24 cellular contexts compared by ENCODE assay signal in genomic region chr4:3365871-3366842, GRCh38.
DNase-seq lines count a peak whose midpoint lies in the region; ATAC-seq and TF ChIP-seq lines count a peak whose summit lies in the region.
"Had no signal": no experiment of that assay in that cellular context is flagged by ENCODE, and none has a peak within 500 bp of the region (broad histone marks: within the 10 kb centered on the region; RNA-seq: fewer than 3 reads in every experiment).

No MANE protein-coding gene starts in this region.

- H3K36me3 Mint-ChIP-seq in glutamatergic neuron (ENCODE audit: unreplicated experiment) (no peaks in the 10 kb centered on the region), nephron progenitor cell (ENCODE audit: low read depth) (no peaks in the 10 kb centered on the region)

- no peak for ATAC-seq in GM18517 (IDR thresholded peaks at IDR 0.05; ENCODE audit: unreplicated experiment)
- ATAC-seq: body of pancreas had no signal

- H3K27ac Mint-ChIP-seq in glutamatergic neuron (ENCODE audit: unreplicated experiment): peak overlapping the region; percentile 28
- peak overlapping the region; percentile 78 for H3K27ac Mint-ChIP-seq in nephron progenitor cell
- H3K27ac Mint-ChIP-seq: T-helper 1 cell treated with Interleukin-12 subunit alpha and Interleukin-12 subunit beta and Interleukin-4 antibody, amounts not matched to agents 30 μg/mL and 1 μg/mL, for 36 hours had no signal

- peak overlapping the region; percentile 96 for H3K4me2 ChIP-seq in BLaER1

- TF ChIP-seq CTCF in NB4 (IDR thresholded peaks at IDR 0.05; ENCODE audit: low read depth, low read length): no peak
- TF ChIP-seq CTCF in glutamatergic neuron (IDR thresholded peaks at IDR 0.05; ENCODE audit: partially characterized antibody, unreplicated experiment): no peak
- no peak for TF ChIP-seq CTCF in nephron progenitor cell (IDR thresholded peaks at IDR 0.05)

- H3K9me3 Mint-ChIP-seq in glutamatergic neuron (ENCODE audit: unreplicated experiment): peaks cover 12% of the 10 kb centered on the region
- H3K9me3 Mint-ChIP-seq in nephron progenitor cell: no peaks in the 10 kb centered on the region
- H3K9me3 Mint-ChIP-seq: T-helper 1 cell treated with Interleukin-12 subunit alpha and Interleukin-12 subunit beta and Interleukin-4 antibody, amounts not matched to agents 30 μg/mL and 1 μg/mL, for 36 hours had no signal

- H3K27me3 Mint-ChIP-seq in glutamatergic neuron (ENCODE audit: unreplicated experiment) (peaks cover 14% of the 10 kb centered on the region), nephron progenitor cell (ENCODE audit: low read depth, poor library complexity) (peaks cover 28% of the 10 kb centered on the region)

- H3K36me3 ChIP-seq in BLaER1: no peaks in the 10 kb centered on the region
- H3K36me3 ChIP-seq: SJSA1, transverse colon had no signal

- TF ChIP-seq POLR2A in NB4 (IDR thresholded peaks at IDR 0.05; ENCODE audit: extremely low read depth, insufficient read length): no peak

- H3K4me3 Mint-ChIP-seq in glutamatergic neuron (ENCODE audit: unreplicated experiment) (no peak overlapping the region), nephron progenitor cell (no peak overlapping the region)
- H3K4me3 Mint-ChIP-seq: T-helper 1 cell treated with Interleukin-12 subunit alpha and Interleukin-12 subunit beta and Interleukin-4 antibody, amounts not matched to agents 30 μg/mL and 1 μg/mL, for 36 hours had no signal

- H3K9me3 ChIP-seq in BLaER1: no peaks in the 10 kb centered on the region
- H3K9me3 ChIP-seq: body of pancreas, SJSA1, transverse colon had no signal

- no peaks in the 10 kb centered on the region for H3K27me3 ChIP-seq in BLaER1
- H3K27me3 ChIP-seq: body of pancreas, SJSA1, transverse colon had no signal

- peaks cover 88% of the 10 kb centered on the region for H4K20me1 ChIP-seq in BLaER1

- H3K4me1 ChIP-seq in BLaER1: peaks cover 100% of the 10 kb centered on the region
- H3K4me1 ChIP-seq: body of pancreas had no signal

- H3K4me1 Mint-ChIP-seq in glutamatergic neuron (ENCODE audit: low read depth, unreplicated experiment) (peaks cover 53% of the 10 kb centered on the region), nephron progenitor cell (peaks cover 98% of the 10 kb centered on the region)

- H3K4me3 ChIP-seq in BLaER1 (peak overlapping the region; percentile 17; the same call in 1 of the 2 replicates), NB4 (ENCODE audit: low read depth, low read length) (no peak overlapping the region)
- H3K4me3 ChIP-seq: body of pancreas, SJSA1, skin epidermis, transverse colon had no signal

- DNase-seq in NB4 (ENCODE audit: low read depth) (peak; percentile 3), glutamatergic neuron (no peak), nephron progenitor cell (no peak), superior temporal gyrus (ENCODE audit: extremely low spot score) (no peak), occipital lobe (lab: John Stamatoyannopoulos, UW) (no peak)
- DNase-seq: activated T-cell treated with anti-CD3 and anti-CD28 coated beads, Interleukin-2, amount 50 U/mL, for 48 hours; body of pancreas; DMS79; GDM1; kidney glomerular epithelial cell; NCI-H1105 treated with DMSO at 0.1 percent for 48 hours; NCI-H2029 treated with DMSO at 0.1 percent for 48 hours; NCI-H2227 treated with DMSO at 0.1 percent for 48 hours; NCI-H69; stimulated activated CD4-positive, alpha-beta T cell treated with anti-CD3 and anti-CD28 coated beads, Interleukin-1b, Interleukin-23, amount 100 ng/mL, for 48 hours; stimulated activated CD8-positive, alpha-beta memory T cell treated with anti-CD3 and anti-CD28 coated beads, Interleukin-4, amount 100 ng/mL, for 48 hours; transverse colon had no signal

- peak overlapping the region; percentile 91 for H3K27ac ChIP-seq in BLaER1
- H3K27ac ChIP-seq: body of pancreas, C4-2B, epithelial cell of prostate, SJSA1, skin epidermis, transverse colon had no signal

- peak overlapping the region; percentile 76; the same call in 1 of the 2 replicates for H3K9ac ChIP-seq in BLaER1
